ENCODE assay signal across 8 cellular contexts in genomic region chr6:21595951-21596378, GRCh38. TPM values are rescaled to one million over a fixed set of nuclear protein-coding genes. Genes with fewer than 3 reads are reported as not detected.
DNase-seq lines count a peak whose midpoint lies in the region; ATAC-seq and TF ChIP-seq lines count a peak whose summit lies in the region.

No MANE protein-coding gene starts in this region.

- intact Hi-C loops in adrenal gland (cut with DNase I) = no loop called here

- H3K9ac ChIP-seq in BLaER1 = peak overlapping the region; percentile 99

- no peaks in the 10 kb centered on the region for H3K27me3 ChIP-seq in BLaER1
- no peaks in the 10 kb centered on the region for H3K27me3 ChIP-seq in adrenal gland
- no peaks in the 10 kb centered on the region for H3K27me3 ChIP-seq in lung (ENCODE audit: control insufficient read depth, insufficient read depth)

- POLR2A ChIA-PET in HEK293T (lab: Yijun Ruan, JAX) = interaction anchor here (0.6 to 4.6 kb wide), 5 partner anchors 7 to 321 kb away, joined by 3 to 38 read pairs (median 4); no protein-coding TSS in a partner anchor

- H3K4me2 ChIP-seq in BLaER1 = peak overlapping the region; percentile 22; the same call in 1 of the 2 replicates

- peaks cover 65% of the 10 kb centered on the region for H4K20me1 ChIP-seq in BLaER1

- H3K36me3 ChIP-seq in BLaER1 (peaks cover 56% of the 10 kb centered on the region), adrenal gland (replicated peaks in 1 of 2) (no peaks in the 10 kb centered on the region), lung (ENCODE audit: control insufficient read depth in 2 of 2, insufficient read depth in 2 of 2, low read length in 2 of 2) (no peaks in the 10 kb centered on the region)

- H3K36me3 Mint-ChIP-seq in type B pancreatic cell = peaks cover 43% of the 10 kb centered on the region

- H3K27ac ChIP-seq in BLaER1 = peak overlapping the region; percentile 98
- peak overlapping the region in 3 of 5 donors; percentile 88 to 92 (median 90) for H3K27ac ChIP-seq in adrenal gland
- peak overlapping the region; percentile 88 to 98 for H3K27ac ChIP-seq in lung (ENCODE audit: low read depth in 1 of 2, low read length in 1 of 2)

- no peak for TF ChIP-seq POLR2A in adrenal gland (IDR thresholded peaks at IDR 0.05)

- CTCF ChIA-PET in HEK293T (lab: Yijun Ruan, JAX) = no interaction called here

- peaks cover 15% of the 10 kb centered on the region; the same call in 1 of the 2 replicates for H3K9me3 ChIP-seq in BLaER1
- H3K9me3 ChIP-seq in adrenal gland (replicated peaks in 1 of 3) = no peaks in the 10 kb centered on the region
- H3K9me3 ChIP-seq in lung (ENCODE audit: control insufficient read depth in 2 of 2, insufficient read depth in 1 of 2, low read length in 1 of 2) = no peaks in the 10 kb centered on the region

- DNase-seq in HEK293T (ENCODE audit: extremely low spot score) (no peak), adrenal gland (peak in 5 of 7 donors; percentile 21 to 42 (median 23)), lung (ENCODE audit: low spot score) (no peak), type B pancreatic cell (ENCODE audit: extremely low spot score, unreplicated experiment) (no peak), NOMO-1 treated with dmso at 0.1 percent for 144 hours (lab: John Stamatoyannopoulos, UW; ENCODE audit: unreplicated experiment) (no peak), 8988T (no peak)

- 0 to 1% (median 1%) methylated on average over 28 of the region's 28 CpGs for WGBS in adrenal gland, 4 donors
- WGBS in lung, 2 donors = 1% methylated on average over 24 to 28 of the region's 28 CpGs

- no peaks in the 10 kb centered on the region for H3K9me3 Mint-ChIP-seq in type B pancreatic cell

- peak overlapping the region; percentile 98 for H3K4me3 Mint-ChIP-seq in type B pancreatic cell

- H3K4me3 ChIP-seq in BLaER1 = peak overlapping the region; percentile 96
- H3K4me3 ChIP-seq in adrenal gland = peak overlapping the region; percentile 7 to 62 (median 50)
- peak overlapping the region; percentile 92 for H3K4me3 ChIP-seq in lung

- H3K4me1 Mint-ChIP-seq in type B pancreatic cell (ENCODE audit: unreplicated experiment) = peaks cover 24% of the 10 kb centered on the region

- ATAC-seq in lung (ENCODE audit: insufficient read depth, low FRiP score) = no peak
- no peak for ATAC-seq in GM21381 (IDR thresholded peaks at IDR 0.05; ENCODE audit: unreplicated experiment)

- H3K27ac Mint-ChIP-seq in type B pancreatic cell = peak overlapping the region; percentile 96

- H3K4me1 ChIP-seq in BLaER1 (peaks cover 33% of the 10 kb centered on the region), adrenal gland (replicated peaks in 1 of 2) (peaks cover 5 to 17% of the 10 kb centered on the region in 2 donors), lung (ENCODE audit: control insufficient read depth in 2 of 2, insufficient read depth in 2 of 2, low read length in 2 of 2) (peaks cover 0 to 9% of the 10 kb centered on the region in 2 donors)

- H3K27me3 Mint-ChIP-seq in type B pancreatic cell = peaks cover 4% of the 10 kb centered on the region

- no peak for TF ChIP-seq CTCF in adrenal gland (IDR thresholded peaks at IDR 0.05)
- no peak for TF ChIP-seq CTCF in lung (IDR thresholded peaks at IDR 0.05; ENCODE audit: control extremely low read depth, extremely low read depth)
- no peak for TF ChIP-seq CTCF in type B pancreatic cell (conservative IDR thresholded peaks at IDR 0.05)

TF ChIP-seq in HEK293T, 16 proteins besides CTCF, POLR2A, EP300 and RAD21:
- peak; percentile 9; the same call in 1 of the 2 replicates for TF ChIP-seq L3MBTL2 (conservative IDR thresholded peaks at IDR 0.05)
- TF ChIP-seq NFRKB (IDR thresholded peaks at IDR 0.05) = no peak

RNA-seq across cellular contexts. Expression of gene SOX4, which starts 2.4 kb away (rescaled TPM):
- total RNA-seq in adrenal gland (10 to 100 TPM in 2 of 8 donors, 1 to 10 TPM in 6; 4.0 to 12.8 (median 6.7) TPM), lung (10 to 100 TPM; 29.6 to 61.4 TPM), type B pancreatic cell (ENCODE audit: low replicate concordance) (138 and 152 TPM in 2 replicates)
- polyA plus RNA-seq in adrenal gland (1 to 10 TPM; 1.6 to 6.7 (median 2.9) TPM), lung (10 to 100 TPM in 1 of 2 donors, 1 to 10 TPM in 1; 8.2 to 10.2 TPM)

Comparison
In these comparisons a context has a peak if more than half of its experiments do, and no peak if none do; other contexts are left out.
1. DNase-seq: peak in adrenal gland (5 of 7); none in HEK293T (single experiment), lung (single experiment), type B pancreatic cell (single experiment), NOMO-1 treated with dmso at 0.1 percent for 144 hours (single experiment) and 8988T (single experiment).
2. Peak in every context shown above with its lines, with median percentiles within 50 percentile points of each other: H3K27ac ChIP-seq and H3K4me3 ChIP-seq.